Comparison of ENCODE assay signal across 1 cellular context in the genomic region with DNA sequence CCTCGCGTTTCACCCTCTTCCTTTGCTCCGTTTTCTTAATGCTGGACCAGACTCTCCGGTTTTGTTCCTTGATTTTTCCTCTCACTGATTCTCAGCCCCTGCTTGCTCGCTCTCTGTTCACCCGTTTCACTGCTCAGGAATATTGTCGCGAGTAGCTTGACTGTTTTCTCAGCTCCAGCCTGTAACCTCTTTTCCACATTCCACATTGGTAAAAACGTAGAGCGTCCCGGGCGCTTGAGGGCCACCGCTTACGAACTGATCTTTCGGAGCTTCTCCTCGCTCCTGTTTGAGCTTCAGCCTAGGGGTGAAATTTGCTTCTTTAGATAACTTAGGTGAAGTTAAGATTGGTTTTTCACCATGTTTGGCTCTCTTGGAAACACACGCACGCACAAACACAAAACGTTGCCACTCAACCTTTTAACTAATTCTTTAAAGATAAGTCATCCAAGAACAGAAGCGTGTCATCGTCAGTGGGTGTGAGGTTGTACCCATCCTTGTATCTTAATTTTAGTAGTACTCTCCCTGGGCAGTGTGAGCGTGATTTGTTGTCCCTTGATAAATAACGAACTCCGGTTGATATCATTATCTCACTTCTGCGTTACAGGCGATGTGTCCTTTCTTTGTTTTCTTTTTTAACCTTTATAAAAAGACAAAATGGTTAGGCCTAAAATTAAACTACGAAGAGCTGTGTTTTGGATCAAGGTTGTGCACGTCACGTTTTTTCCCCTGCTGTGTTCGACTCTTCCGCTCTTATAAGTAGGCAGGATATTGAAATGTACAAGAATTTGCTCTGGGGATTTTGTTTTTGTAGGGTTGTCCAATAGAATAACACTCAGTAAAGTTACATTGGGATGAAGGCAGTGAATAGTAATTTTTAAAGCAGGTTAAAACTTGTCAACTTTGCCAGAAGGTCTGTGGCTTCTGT.
TF ChIP-seq lines count a peak whose summit lies in the region.

No MANE protein-coding gene starts in this region.

TF ChIP-seq in endothelial cell of umbilical vein, 7 proteins besides CTCF, POLR2A, EP300 and RAD21:
- TF ChIP-seq GATA2 (IDR thresholded peaks at IDR 0.05; ENCODE audit: insufficient read depth, insufficient read length, low read depth, low read length) (no peak), FOS (IDR thresholded peaks at IDR 0.05; ENCODE audit: borderline replicate concordance, insufficient read depth, low read length) (no peak), EZH2 (IDR thresholded peaks at IDR 0.05; ENCODE audit: borderline replicate concordance, low read depth, low read length, severe bottlenecking) (no peak), POLR2AphosphoS5 (IDR thresholded peaks at IDR 0.05; ENCODE audit: insufficient read depth, low read depth, low read length) (no peak), MYC (IDR thresholded peaks at IDR 0.05; ENCODE audit: low read depth, low read length) (no peak), JUN (IDR thresholded peaks at IDR 0.05; ENCODE audit: borderline replicate concordance, insufficient read depth, insufficient read length, low read depth) (no peak)
- TF ChIP-seq, protein P1, sequence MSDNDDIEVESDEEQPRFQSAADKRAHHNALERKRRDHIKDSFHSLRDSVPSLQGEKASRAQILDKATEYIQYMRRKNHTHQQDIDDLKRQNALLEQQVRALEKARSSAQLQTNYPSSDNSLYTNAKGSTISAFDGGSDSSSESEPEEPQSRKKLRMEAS (IDR thresholded peaks at IDR 0.05; ENCODE audit: insufficient read depth, insufficient read length) = no peak
